Comparison of ENCODE assay signal across 1 cellular context in genomic region chr21:26070822-26071425, GRCh38.
A peak's percentile ranks its signal among the peaks of the same experiment; 100 is the strongest.
TF ChIP-seq lines count a peak whose summit lies in the region.

No MANE protein-coding gene starts in this region.

TF ChIP-seq in HEK293, 187 proteins besides CTCF, POLR2A, EP300 and RAD21 (continued from another document and continues in another):
- TF ChIP-seq ZNF629 (tag by site-specific recombination; IDR thresholded peaks at IDR 0.05) (no peak), ZNF302 (tag by site-specific recombination; IDR thresholded peaks at IDR 0.05; ENCODE audit: low read depth) (no peak), ZNF391 (tag by site-specific recombination; IDR thresholded peaks at IDR 0.05; ENCODE audit: borderline replicate concordance, low read depth) (no peak), ZNF157 (tag by site-specific recombination; IDR thresholded peaks at IDR 0.05) (no peak), ZNF10 (tag by site-specific recombination; IDR thresholded peaks at IDR 0.05) (no peak), ZIC2 (tag by site-specific recombination; IDR thresholded peaks at IDR 0.05) (no peak), TRIM28 (IDR thresholded peaks at IDR 0.05; ENCODE audit: borderline replicate concordance, low read length) (no peak; the same call in 1 of the 2 replicates), ZNF184 (tag by site-specific recombination; IDR thresholded peaks at IDR 0.05) (no peak), ZNF514 (tag by site-specific recombination; IDR thresholded peaks at IDR 0.05) (no peak), IKZF3 (tag by site-specific recombination; IDR thresholded peaks at IDR 0.05) (no peak), ZNF600 (tag by site-specific recombination; IDR thresholded peaks at IDR 0.05) (no peak), ZFP3 (tag by site-specific recombination; IDR thresholded peaks at IDR 0.05; ENCODE audit: low read depth) (no peak), KLF1 (tag by site-specific recombination; IDR thresholded peaks at IDR 0.05) (no peak), ZNF610 (tag by site-specific recombination; IDR thresholded peaks at IDR 0.05; ENCODE audit: borderline replicate concordance) (no peak), ZBTB10 (tag by site-specific recombination; IDR thresholded peaks at IDR 0.05) (no peak), YY1 (tag by site-specific recombination; IDR thresholded peaks at IDR 0.05) (no peak), ZNF211 (tag by site-specific recombination; IDR thresholded peaks at IDR 0.05; ENCODE audit: low read depth) (no peak), ZNF274 (IDR thresholded peaks at IDR 0.05; ENCODE audit: low read length) (no peak), ZNF274 (tag by site-specific recombination; IDR thresholded peaks at IDR 0.05; ENCODE audit: borderline replicate concordance) (no peak), ZNF658 (tag by site-specific recombination; IDR thresholded peaks at IDR 0.05) (no peak), SP3 (tag by site-specific recombination; IDR thresholded peaks at IDR 0.05) (0 out of 2 replicates have a peak, but pooled peaks have one; percentile 13), ZNF660 (tag by site-specific recombination; IDR thresholded peaks at IDR 0.05) (no peak), ZNF76 (tag by site-specific recombination; IDR thresholded peaks at IDR 0.05; ENCODE audit: borderline replicate concordance, low read depth) (no peak), ZNF280C (tag by site-specific recombination; IDR thresholded peaks at IDR 0.05) (no peak), ZNF23 (tag by site-specific recombination; IDR thresholded peaks at IDR 0.05; ENCODE audit: borderline replicate concordance) (no peak), ZNF335 (tag by site-specific recombination; conservative IDR thresholded peaks at IDR 0.05) (no peak), ZNF362 (tag by site-specific recombination; IDR thresholded peaks at IDR 0.05) (no peak), ZNF843 (tag by site-specific recombination; IDR thresholded peaks at IDR 0.05) (no peak), ZNF394 (tag by site-specific recombination; IDR thresholded peaks at IDR 0.05; ENCODE audit: borderline replicate concordance) (peak; percentile 15; the same call in 1 of the 2 replicates), MEIS1 (CRISPR knock-in tag; IDR thresholded peaks at IDR 0.05; ENCODE audit: borderline replicate concordance) (no peak), ZNF112 (tag by site-specific recombination; IDR thresholded peaks at IDR 0.05) (no peak)
- TF ChIP-seq, protein P1, sequence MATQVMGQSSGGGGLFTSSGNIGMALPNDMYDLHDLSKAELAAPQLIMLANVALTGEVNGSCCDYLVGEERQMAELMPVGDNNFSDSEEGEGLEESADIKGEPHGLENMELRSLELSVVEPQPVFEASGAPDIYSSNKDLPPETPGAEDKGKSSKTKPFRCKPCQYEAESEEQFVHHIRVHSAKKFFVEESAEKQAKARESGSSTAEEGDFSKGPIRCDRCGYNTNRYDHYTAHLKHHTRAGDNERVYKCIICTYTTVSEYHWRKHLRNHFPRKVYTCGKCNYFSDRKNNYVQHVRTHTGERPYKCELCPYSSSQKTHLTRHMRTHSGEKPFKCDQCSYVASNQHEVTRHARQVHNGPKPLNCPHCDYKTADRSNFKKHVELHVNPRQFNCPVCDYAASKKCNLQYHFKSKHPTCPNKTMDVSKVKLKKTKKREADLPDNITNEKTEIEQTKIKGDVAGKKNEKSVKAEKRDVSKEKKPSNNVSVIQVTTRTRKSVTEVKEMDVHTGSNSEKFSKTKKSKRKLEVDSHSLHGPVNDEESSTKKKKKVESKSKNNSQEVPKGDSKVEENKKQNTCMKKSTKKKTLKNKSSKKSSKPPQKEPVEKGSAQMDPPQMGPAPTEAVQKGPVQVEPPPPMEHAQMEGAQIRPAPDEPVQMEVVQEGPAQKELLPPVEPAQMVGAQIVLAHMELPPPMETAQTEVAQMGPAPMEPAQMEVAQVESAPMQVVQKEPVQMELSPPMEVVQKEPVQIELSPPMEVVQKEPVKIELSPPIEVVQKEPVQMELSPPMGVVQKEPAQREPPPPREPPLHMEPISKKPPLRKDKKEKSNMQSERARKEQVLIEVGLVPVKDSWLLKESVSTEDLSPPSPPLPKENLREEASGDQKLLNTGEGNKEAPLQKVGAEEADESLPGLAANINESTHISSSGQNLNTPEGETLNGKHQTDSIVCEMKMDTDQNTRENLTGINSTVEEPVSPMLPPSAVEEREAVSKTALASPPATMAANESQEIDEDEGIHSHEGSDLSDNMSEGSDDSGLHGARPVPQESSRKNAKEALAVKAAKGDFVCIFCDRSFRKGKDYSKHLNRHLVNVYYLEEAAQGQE (tag by site-specific recombination; IDR thresholded peaks at IDR 0.05): no peak
- TF ChIP-seq, protein P2, sequence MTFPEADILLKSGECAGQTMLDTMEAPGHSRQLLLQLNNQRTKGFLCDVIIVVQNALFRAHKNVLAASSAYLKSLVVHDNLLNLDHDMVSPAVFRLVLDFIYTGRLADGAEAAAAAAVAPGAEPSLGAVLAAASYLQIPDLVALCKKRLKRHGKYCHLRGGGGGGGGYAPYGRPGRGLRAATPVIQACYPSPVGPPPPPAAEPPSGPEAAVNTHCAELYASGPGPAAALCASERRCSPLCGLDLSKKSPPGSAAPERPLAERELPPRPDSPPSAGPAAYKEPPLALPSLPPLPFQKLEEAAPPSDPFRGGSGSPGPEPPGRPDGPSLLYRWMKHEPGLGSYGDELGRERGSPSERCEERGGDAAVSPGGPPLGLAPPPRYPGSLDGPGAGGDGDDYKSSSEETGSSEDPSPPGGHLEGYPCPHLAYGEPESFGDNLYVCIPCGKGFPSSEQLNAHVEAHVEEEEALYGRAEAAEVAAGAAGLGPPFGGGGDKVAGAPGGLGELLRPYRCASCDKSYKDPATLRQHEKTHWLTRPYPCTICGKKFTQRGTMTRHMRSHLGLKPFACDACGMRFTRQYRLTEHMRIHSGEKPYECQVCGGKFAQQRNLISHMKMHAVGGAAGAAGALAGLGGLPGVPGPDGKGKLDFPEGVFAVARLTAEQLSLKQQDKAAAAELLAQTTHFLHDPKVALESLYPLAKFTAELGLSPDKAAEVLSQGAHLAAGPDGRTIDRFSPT (tag by site-specific recombination; IDR thresholded peaks at IDR 0.05): peak; percentile 22; the same call in 1 of the 2 replicates
- TF ChIP-seq, protein P3, sequence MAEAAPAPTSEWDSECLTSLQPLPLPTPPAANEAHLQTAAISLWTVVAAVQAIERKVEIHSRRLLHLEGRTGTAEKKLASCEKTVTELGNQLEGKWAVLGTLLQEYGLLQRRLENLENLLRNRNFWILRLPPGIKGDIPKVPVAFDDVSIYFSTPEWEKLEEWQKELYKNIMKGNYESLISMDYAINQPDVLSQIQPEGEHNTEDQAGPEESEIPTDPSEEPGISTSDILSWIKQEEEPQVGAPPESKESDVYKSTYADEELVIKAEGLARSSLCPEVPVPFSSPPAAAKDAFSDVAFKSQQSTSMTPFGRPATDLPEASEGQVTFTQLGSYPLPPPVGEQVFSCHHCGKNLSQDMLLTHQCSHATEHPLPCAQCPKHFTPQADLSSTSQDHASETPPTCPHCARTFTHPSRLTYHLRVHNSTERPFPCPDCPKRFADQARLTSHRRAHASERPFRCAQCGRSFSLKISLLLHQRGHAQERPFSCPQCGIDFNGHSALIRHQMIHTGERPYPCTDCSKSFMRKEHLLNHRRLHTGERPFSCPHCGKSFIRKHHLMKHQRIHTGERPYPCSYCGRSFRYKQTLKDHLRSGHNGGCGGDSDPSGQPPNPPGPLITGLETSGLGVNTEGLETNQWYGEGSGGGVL (tag by site-specific recombination; IDR thresholded peaks at IDR 0.05): no peak
- TF ChIP-seq, protein P4, sequence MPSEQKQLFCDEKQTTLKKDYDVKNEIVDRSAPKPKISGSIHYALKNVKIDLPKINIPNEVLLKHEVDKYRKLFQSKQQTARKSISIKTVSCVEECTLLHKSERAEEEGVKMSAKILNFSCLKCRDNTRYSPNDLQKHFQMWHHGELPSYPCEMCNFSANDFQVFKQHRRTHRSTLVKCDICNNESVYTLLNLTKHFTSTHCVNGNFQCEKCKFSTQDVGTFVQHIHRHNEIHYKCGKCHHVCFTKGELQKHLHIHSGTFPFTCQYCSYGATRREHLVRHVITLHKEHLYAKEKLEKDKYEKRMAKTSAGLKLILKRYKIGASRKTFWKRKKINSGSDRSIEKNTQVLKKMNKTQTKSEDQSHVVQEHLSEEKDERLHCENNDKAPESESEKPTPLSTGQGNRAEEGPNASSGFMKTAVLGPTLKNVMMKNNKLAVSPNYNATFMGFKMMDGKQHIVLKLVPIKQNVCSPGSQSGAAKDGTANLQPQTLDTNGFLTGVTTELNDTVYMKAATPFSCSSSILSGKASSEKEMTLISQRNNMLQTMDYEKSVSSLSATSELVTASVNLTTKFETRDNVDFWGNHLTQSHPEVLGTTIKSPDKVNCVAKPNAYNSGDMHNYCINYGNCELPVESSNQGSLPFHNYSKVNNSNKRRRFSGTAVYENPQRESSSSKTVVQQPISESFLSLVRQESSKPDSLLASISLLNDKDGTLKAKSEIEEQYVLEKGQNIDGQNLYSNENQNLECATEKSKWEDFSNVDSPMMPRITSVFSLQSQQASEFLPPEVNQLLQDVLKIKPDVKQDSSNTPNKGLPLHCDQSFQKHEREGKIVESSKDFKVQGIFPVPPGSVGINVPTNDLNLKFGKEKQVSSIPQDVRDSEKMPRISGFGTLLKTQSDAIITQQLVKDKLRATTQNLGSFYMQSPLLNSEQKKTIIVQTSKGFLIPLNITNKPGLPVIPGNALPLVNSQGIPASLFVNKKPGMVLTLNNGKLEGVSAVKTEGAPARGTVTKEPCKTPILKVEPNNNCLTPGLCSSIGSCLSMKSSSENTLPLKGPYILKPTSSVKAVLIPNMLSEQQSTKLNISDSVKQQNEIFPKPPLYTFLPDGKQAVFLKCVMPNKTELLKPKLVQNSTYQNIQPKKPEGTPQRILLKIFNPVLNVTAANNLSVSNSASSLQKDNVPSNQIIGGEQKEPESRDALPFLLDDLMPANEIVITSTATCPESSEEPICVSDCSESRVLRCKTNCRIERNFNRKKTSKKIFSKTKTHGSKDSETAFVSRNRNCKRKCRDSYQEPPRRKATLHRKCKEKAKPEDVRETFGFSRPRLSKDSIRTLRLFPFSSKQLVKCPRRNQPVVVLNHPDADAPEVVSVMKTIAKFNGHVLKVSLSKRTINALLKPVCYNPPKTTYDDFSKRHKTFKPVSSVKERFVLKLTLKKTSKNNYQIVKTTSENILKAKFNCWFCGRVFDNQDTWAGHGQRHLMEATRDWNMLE (tag by site-specific recombination; conservative IDR thresholded peaks at IDR 0.05; ENCODE audit: low read depth): peak; percentile 41; the same call in 1 of the 2 replicates
- TF ChIP-seq, protein P5, sequence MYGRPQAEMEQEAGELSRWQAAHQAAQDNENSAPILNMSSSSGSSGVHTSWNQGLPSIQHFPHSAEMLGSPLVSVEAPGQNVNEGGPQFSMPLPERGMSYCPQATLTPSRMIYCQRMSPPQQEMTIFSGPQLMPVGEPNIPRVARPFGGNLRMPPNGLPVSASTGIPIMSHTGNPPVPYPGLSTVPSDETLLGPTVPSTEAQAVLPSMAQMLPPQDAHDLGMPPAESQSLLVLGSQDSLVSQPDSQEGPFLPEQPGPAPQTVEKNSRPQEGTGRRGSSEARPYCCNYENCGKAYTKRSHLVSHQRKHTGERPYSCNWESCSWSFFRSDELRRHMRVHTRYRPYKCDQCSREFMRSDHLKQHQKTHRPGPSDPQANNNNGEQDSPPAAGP (tag by site-specific recombination; IDR thresholded peaks at IDR 0.05): no peak
- TF ChIP-seq, protein P6, sequence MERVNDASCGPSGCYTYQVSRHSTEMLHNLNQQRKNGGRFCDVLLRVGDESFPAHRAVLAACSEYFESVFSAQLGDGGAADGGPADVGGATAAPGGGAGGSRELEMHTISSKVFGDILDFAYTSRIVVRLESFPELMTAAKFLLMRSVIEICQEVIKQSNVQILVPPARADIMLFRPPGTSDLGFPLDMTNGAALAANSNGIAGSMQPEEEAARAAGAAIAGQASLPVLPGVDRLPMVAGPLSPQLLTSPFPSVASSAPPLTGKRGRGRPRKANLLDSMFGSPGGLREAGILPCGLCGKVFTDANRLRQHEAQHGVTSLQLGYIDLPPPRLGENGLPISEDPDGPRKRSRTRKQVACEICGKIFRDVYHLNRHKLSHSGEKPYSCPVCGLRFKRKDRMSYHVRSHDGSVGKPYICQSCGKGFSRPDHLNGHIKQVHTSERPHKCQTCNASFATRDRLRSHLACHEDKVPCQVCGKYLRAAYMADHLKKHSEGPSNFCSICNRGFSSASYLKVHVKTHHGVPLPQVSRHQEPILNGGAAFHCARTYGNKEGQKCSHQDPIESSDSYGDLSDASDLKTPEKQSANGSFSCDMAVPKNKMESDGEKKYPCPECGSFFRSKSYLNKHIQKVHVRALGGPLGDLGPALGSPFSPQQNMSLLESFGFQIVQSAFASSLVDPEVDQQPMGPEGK (tag by site-specific recombination; IDR thresholded peaks at IDR 0.05): no peak
